Comparison of ENCODE assay signal across 1 cellular context in the genomic region with DNA sequence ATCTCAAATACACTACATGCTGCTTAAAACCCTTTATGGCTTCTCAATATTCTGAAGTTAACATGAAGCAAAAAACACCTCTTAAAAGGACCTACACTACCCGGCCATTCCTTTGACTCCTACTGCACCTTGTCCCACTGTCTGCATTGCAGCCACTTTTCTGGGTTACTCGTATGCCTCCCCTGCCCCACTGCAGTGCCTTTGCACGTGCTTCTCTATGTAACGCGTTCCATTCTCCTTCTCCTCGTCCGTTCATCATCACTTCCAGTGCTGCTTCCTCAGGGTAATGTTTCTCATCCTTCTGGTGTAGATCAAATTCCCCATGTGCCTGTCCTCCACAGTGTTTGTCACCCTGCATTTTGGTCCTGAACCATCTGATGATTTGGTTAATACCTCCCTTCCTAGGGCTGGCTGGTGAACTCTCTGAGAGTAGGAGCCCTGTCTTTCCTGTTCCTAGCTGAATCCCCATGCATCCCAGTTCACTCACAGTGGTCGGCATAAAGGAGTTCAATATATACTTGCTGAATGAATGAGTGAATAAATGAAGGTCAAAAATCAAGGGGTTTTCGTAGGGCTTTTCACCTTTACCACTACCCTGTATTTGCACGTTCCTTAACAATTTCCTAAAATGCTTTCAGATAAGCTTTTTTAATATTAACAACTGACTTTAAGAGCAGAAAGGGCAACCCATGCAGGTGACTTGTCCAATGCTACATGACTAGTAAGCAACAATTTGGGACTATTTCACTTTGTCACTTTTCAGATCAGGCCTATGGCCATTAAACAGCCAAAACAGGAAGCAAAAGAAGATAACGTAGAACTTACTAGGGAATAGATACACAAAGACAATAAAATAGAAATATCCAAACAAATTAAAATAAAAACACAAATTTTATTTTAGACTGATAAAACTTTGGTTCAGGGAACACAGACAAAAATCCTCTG.
A peak's percentile ranks its signal among the peaks of the same experiment; 100 is the strongest.
TF ChIP-seq lines count a peak whose summit lies in the region.

No MANE protein-coding gene starts in this region.

TF ChIP-seq in K562, 482 proteins besides CTCF, POLR2A, EP300 and RAD21 (continued from another document and continues in another):
- 0 out of 2 replicates have a peak, but pooled peaks have one; percentile 40 for TF ChIP-seq GMEB1 (CRISPR knock-in tag; IDR thresholded peaks at IDR 0.05)
- no peak for TF ChIP-seq KLF16 (IDR thresholded peaks at IDR 0.05)
- no peak for TF ChIP-seq RFX1 (IDR thresholded peaks at IDR 0.05)
- TF ChIP-seq ZNF695 (CRISPR knock-in tag; IDR thresholded peaks at IDR 0.05), result no peak
- TF ChIP-seq HDAC1 (IDR thresholded peaks at IDR 0.05), result peak in 1 of 2 experiments; percentile 28; a peak in 1 of 4 replicates
- TF ChIP-seq E2F4 (CRISPR knock-in tag; IDR thresholded peaks at IDR 0.05; ENCODE audit: low read depth), result 0 out of 2 replicates have a peak, but pooled peaks have one; percentile 14
- peak; percentile 10; the same call in 1 of the 2 replicates for TF ChIP-seq OTX1 (CRISPR knock-in tag; IDR thresholded peaks at IDR 0.05)
- 0 out of 2 replicates have a peak, but pooled peaks have one; percentile 38 for TF ChIP-seq L3MBTL2 (IDR thresholded peaks at IDR 0.05)
- 0 out of 4 replicates have a peak, but pooled peaks of 1 of the 2 experiments have one; percentile 41 for TF ChIP-seq MAZ (CRISPR knock-in tag; conservative IDR thresholded peaks at IDR 0.05 in 1 of 2, IDR thresholded peaks at IDR 0.05 in 1 of 2)
- peak; percentile 82 for TF ChIP-seq BHLHE40 (IDR thresholded peaks at IDR 0.05; ENCODE audit: low read length)
- TF ChIP-seq ZFP1 (CRISPR knock-in tag; IDR thresholded peaks at IDR 0.05), result 0 out of 2 replicates have a peak, but pooled peaks have one; percentile 48
- TF ChIP-seq TFAM (CRISPR knock-in tag; conservative IDR thresholded peaks at IDR 0.05), result no peak
- TF ChIP-seq KDM1A (IDR thresholded peaks at IDR 0.05), result peak in 1 of 2 experiments; percentile 45; a peak in 1 of 4 replicates
- TF ChIP-seq HDAC3 (IDR thresholded peaks at IDR 0.05; ENCODE audit: borderline replicate concordance, partially characterized antibody), result peak; percentile 19
- TF ChIP-seq, protein P1, sequence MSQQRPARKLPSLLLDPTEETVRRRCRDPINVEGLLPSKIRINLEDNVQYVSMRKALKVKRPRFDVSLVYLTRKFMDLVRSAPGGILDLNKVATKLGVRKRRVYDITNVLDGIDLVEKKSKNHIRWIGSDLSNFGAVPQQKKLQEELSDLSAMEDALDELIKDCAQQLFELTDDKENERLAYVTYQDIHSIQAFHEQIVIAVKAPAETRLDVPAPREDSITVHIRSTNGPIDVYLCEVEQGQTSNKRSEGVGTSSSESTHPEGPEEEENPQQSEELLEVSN (IDR thresholded peaks at IDR 0.05; ENCODE audit: borderline replicate concordance in 1 of 2, extremely low read depth in 1 of 2, insufficient read depth in 1 of 2, insufficient read length in 1 of 2, low read depth in 1 of 2, low read length in 1 of 2, poor library complexity in 1 of 2, severe bottlenecking in 1 of 2), result peak; percentile 35 to 63
- TF ChIP-seq ZNF134 (CRISPR knock-in tag; conservative IDR thresholded peaks at IDR 0.05), result 0 out of 2 replicates have a peak, but pooled peaks have one; percentile 32
- 0 out of 2 replicates have a peak, but pooled peaks have one; percentile 18 for TF ChIP-seq ZNF347 (CRISPR knock-in tag; IDR thresholded peaks at IDR 0.05; ENCODE audit: low read depth)
- TF ChIP-seq ARID3A (IDR thresholded peaks at IDR 0.05; ENCODE audit: borderline replicate concordance, low read depth, low read length), result no peak
- TF ChIP-seq SMAD4 (CRISPR knock-in tag; conservative IDR thresholded peaks at IDR 0.05), result 0 out of 2 replicates have a peak, but pooled peaks have one; percentile 9
- peak; percentile 29 for TF ChIP-seq TBP (optimal IDR thresholded peaks at IDR 0.05; ENCODE audit: low read depth, low read length)
- TF ChIP-seq MNT (conservative IDR thresholded peaks at IDR 0.05), result peak in 1 of 2 experiments; percentile 32; a peak in 3 of 4 replicates
- TF ChIP-seq DEAF1 (CRISPR knock-in tag; IDR thresholded peaks at IDR 0.05), result 0 out of 2 replicates have a peak, but pooled peaks have one; percentile 23
- peak in 1 of 2 experiments; percentile 35; a peak in 1 of 3 replicates for TF ChIP-seq CBX3 (IDR thresholded peaks at IDR 0.05; ENCODE audit: borderline replicate concordance in 1 of 2, low read length in 2 of 2)
- TF ChIP-seq NCOR1 (IDR thresholded peaks at IDR 0.05), result peak; percentile 24; the same call in 1 of the 2 replicates
- TF ChIP-seq MGA (IDR thresholded peaks at IDR 0.05), result peak; percentile 82
- TF ChIP-seq EP400 (IDR thresholded peaks at IDR 0.05), result peak; percentile 42
